15 cellular contexts compared by ENCODE assay signal in the genomic region with DNA sequence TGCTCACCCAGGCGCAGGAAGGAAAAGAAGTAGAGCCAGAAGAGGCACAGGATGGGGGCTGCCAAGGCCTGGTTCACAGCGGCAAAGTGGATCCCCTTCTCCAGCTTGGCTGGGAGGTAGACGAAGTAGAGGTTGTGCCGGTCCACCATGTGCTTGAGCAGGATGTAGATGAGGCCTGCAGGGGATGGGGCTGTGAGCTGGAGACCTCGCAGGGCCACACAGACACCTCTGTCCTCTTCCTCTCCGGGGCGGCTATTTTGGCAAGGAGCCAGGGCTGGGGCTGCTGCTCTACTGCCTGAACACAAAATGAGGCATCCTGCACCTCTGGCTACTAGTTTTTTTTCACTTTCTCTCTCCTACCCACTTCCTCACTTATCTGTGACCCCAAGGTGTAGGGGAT. TPM values are rescaled to one million over a fixed set of nuclear protein-coding genes. Genes with fewer than 3 reads are reported as not detected.
DNase-seq lines count a peak whose midpoint lies in the region; ATAC-seq, FAIRE-seq and TF ChIP-seq lines count a peak whose summit lies in the region.
"Had no signal": no experiment of that assay in that cellular context is flagged by ENCODE, and none has a peak within 500 bp of the region (broad histone marks: within the 10 kb centered on the region; RNA-seq: fewer than 3 reads in every experiment).

No MANE protein-coding gene starts in this region.

- no peak overlapping the region for H3K4me3 ChIP-seq in OCI-LY7 (ENCODE audit: low read depth, low read length, poor library complexity, severe bottlenecking)
- H3K4me3 ChIP-seq in K562: no peak overlapping the region
- no peak overlapping the region for H3K4me3 ChIP-seq in osteoblast (ENCODE audit: insufficient read depth, low read length)
- H3K4me3 ChIP-seq: testis had no signal

- H3K9me1 ChIP-seq in K562 (ENCODE audit: control insufficient read depth, insufficient read depth, low read length): no peaks in the 10 kb centered on the region

- H3K4me1 ChIP-seq in OCI-LY7 (ENCODE audit: insufficient read depth, low read length, poor library complexity, severe bottlenecking): peaks cover 64% of the 10 kb centered on the region
- peaks cover 9 to 38% of the 10 kb centered on the region in 2 experiments; a peak in 4 of 5 replicates for H3K4me1 ChIP-seq in K562 (replicated peaks in 1 of 2; ENCODE audit: control insufficient read depth in 2 of 2, insufficient read depth in 2 of 2, low read length in 2 of 2)
- H3K4me1 ChIP-seq in osteoblast (ENCODE audit: insufficient read depth, low read length): no peaks in the 10 kb centered on the region

- peak; percentile 55 for FAIRE-seq in K562 (lab: Jason Lieb, UNC)
- FAIRE-seq: RCC 7860 had no signal

- H3K9ac ChIP-seq in K562 (ENCODE audit: insufficient read depth in 1 of 2, low read depth in 2 of 2, low read length in 2 of 2): peak overlapping the region in 1 of 2 experiments; percentile 45; a peak in 1 of 4 replicates

- TF ChIP-seq RAD21 in K562 (CRISPR knock-in tag; conservative IDR thresholded peaks at IDR 0.05 in 1 of 2, IDR thresholded peaks at IDR 0.05 in 1 of 2): 0 out of 4 replicates have a peak, but pooled peaks of 1 of the 2 experiments have one; percentile 2

- H3K4me2 ChIP-seq in OCI-LY7 (ENCODE audit: low read length) (peak overlapping the region; percentile 88; the same call in 1 of the 2 replicates), K562 (ENCODE audit: insufficient read depth, low read length) (no peak overlapping the region), osteoblast (ENCODE audit: insufficient read depth, low read length) (no peak overlapping the region)

- ATAC-seq in K562: peak; percentile 37

- H3K27ac ChIP-seq in OCI-LY7 (ENCODE audit: low read depth, low read length, poor library complexity, severe bottlenecking) (peak overlapping the region; percentile 97), K562 (ENCODE audit: extremely low read depth, low read depth, low read length) (no peak overlapping the region), osteoblast (ENCODE audit: low read depth, low read length) (no peak overlapping the region)
- H3K27ac ChIP-seq: testis had no signal

- H3K79me2 ChIP-seq in OCI-LY7 (ENCODE audit: insufficient read depth, low read depth, low read length) (no peaks in the 10 kb centered on the region), K562 (ENCODE audit: control insufficient read depth, insufficient read depth, low read length) (no peaks in the 10 kb centered on the region), osteoblast (ENCODE audit: insufficient read depth, low read length) (no peaks in the 10 kb centered on the region)

- TF ChIP-seq CTCF in OCI-LY7 (conservative IDR thresholded peaks at IDR 0.05; ENCODE audit: low read length): no peak
- no peak for TF ChIP-seq CTCF in K562 (IDR thresholded peaks at IDR 0.05 in 2 of 3, conservative IDR thresholded peaks at IDR 0.05 in 1 of 3; ENCODE audit: insufficient read depth in 2 of 3, low read depth in 1 of 3, low read length in 3 of 3)
- no peak for TF ChIP-seq CTCF in osteoblast (IDR thresholded peaks at IDR 0.05; ENCODE audit: extremely low read depth, low read depth, low read length)

- no peak for TF ChIP-seq POLR2A in K562 (conservative IDR thresholded peaks at IDR 0.05)

- CTCF ChIA-PET in OCI-LY7 (lab: Charles Lee; ENCODE audit: unreplicated experiment) (no interaction called here), K562 (lab: Yijun Ruan, JAX; ENCODE audit: low intra/inter-chr PET ratio) (interaction anchor here (1.7 kb wide), 1 partner anchor 375 kb away, joined by 4 read pairs; no protein-coding TSS in a partner anchor)

- TF ChIP-seq EP300 in K562 (IDR thresholded peaks at IDR 0.05; ENCODE audit: low read length): no peak

- DNase-seq in CMK (ENCODE audit: low read depth) (peak; percentile 67), OCI-LY7 (ENCODE audit: low spot score) (peak; percentile 36), K562 (ENCODE audit: extremely low read depth in 1 of 4, low spot score in 3 of 4) (peak; percentile 59 to 72 (median 60)), osteoblast (ENCODE audit: insufficient read length, low spot score, missing footprints) (peak; percentile 36), NCI-H2029 treated with DMSO at 0.1 percent for 48 hours (lab: John Stamatoyannopoulos, UW) (no peak), NCI-H2029 (lab: John Stamatoyannopoulos, UW) (no peak), NCI-H1694 (lab: John Stamatoyannopoulos, UW) (no peak)
- no peak for DNase-seq in NK-92 treated with Interleukin-12 subunit alpha and Interleukin-12 subunit beta, amount 100 ng/mL, for 24 hours (lab: John Stamatoyannopoulos, UW)
- DNase-seq: activated CD4-positive, alpha-beta T cell treated with anti-CD3 and anti-CD28 coated beads, Interleukin-2, amount 50 U/mL, for 1 hour; cerebellar nuclear complex; HCEC 1CT; NCI-H1092; testis had no signal

- intact Hi-C loops in OCI-LY7 (cut with micrococcal nuclease; ENCODE audit: unreplicated experiment): loop anchor here (2.0 to 5.0 kb wide), 5 partner anchors 31 to 371 kb away; partner anchors contain the start of gene ENAH
- intact Hi-C loops in K562 (cut with micrococcal nuclease): loop anchor here (2.0 to 10.0 kb wide), 3 partner anchors 125 to 295 kb away; partner anchors contain the start of gene ENAH

- no TSS peak for BruUV-seq in OCI-LY7 (replicated peaks; lab: Mats Ljungman, UMichigan)
- BruUV-seq in K562 (replicated peaks; lab: Mats Ljungman, UMichigan): no TSS peak

- 66% methylated on average over 7 of the region's 7 CpGs for WGBS in K562 (ENCODE audit: insufficient coverage, low coverage, missing lambda C conversion rate)

- H3K36me3 ChIP-seq in OCI-LY7 (ENCODE audit: insufficient read depth, low read length) (peaks cover 45% of the 10 kb centered on the region), K562 (ENCODE audit: control insufficient read depth, insufficient read depth, low read length) (peaks cover 65% of the 10 kb centered on the region), osteoblast (ENCODE audit: insufficient read depth, low read length) (peaks cover 31% of the 10 kb centered on the region)

- H3K27me3 ChIP-seq in K562 (ENCODE audit: control insufficient read depth in 2 of 2, insufficient read depth in 2 of 2, low read length in 2 of 2): no peaks in the 10 kb centered on the region
- no peaks in the 10 kb centered on the region for H3K27me3 ChIP-seq in osteoblast (ENCODE audit: insufficient read depth, low read length)
- H3K27me3 ChIP-seq: testis had no signal

- H4K20me1 ChIP-seq in OCI-LY7 (ENCODE audit: insufficient read depth, low read length) (no peaks in the 10 kb centered on the region), K562 (replicated peaks; ENCODE audit: control insufficient read depth, insufficient read depth, low read length) (peaks cover 4% of the 10 kb centered on the region; the same call in 1 of the 2 replicates), osteoblast (ENCODE audit: insufficient read depth, low read length) (peaks cover 4% of the 10 kb centered on the region)

- H3K9me2 ChIP-seq in OCI-LY7 (ENCODE audit: insufficient read depth, low read length): no peaks in the 10 kb centered on the region

- in situ Hi-C loops in K562 (cut with MboI): loop anchor here (10.0 kb wide), 1 partner anchor 375 kb away; no protein-coding TSS in a partner anchor

- H2AFZ ChIP-seq in OCI-LY7 (ENCODE audit: low read length): no peak overlapping the region
- no peak overlapping the region for H2AFZ ChIP-seq in K562 (ENCODE audit: low read depth, low read length)
- H2AFZ ChIP-seq in osteoblast (ENCODE audit: low read length): no peak overlapping the region

- H3K9me3 ChIP-seq in OCI-LY7 (ENCODE audit: low read length) (peaks cover 9% of the 10 kb centered on the region; the same call in 1 of the 2 replicates), K562 (replicated peaks; ENCODE audit: control insufficient read depth, insufficient read depth, low read depth, low read length) (no peaks in the 10 kb centered on the region), osteoblast (ENCODE audit: low read depth, low read length) (no peaks in the 10 kb centered on the region)
- H3K9me3 ChIP-seq: testis had no signal

- POLR2A ChIA-PET in OCI-LY7 (lab: Charles Lee): no interaction called here
- POLR2A ChIA-PET in K562 (lab: Yijun Ruan, JAX): interaction anchor here (0.6 to 1.1 kb wide), 8 partner anchors 8 to 266 kb away, joined by 3 to 7 read pairs (median 4); no protein-coding TSS in a partner anchor

RNA-seq across cellular contexts. Expression of gene TMEM63A, which starts 32.3 kb away (rescaled TPM):
- 20.9 and 21.0 TPM in 2 replicates for total RNA-seq in OCI-LY7 (2014; rRNA removed; shearing (Covaris generic))
- 46.5 and 53.3 TPM in 2 replicates for total RNA-seq in OCI-LY7 (2022)
- total RNA-seq in K562 (2011; cell fraction: chromatin; rRNA removed; ENCODE audit: low replicate concordance): 420 and 854 TPM in 2 replicates
- 362 and 382 TPM in 2 replicates for total RNA-seq in K562 (2011; cell fraction: nucleolus; rRNA removed)
- 379 and 427 TPM in 2 replicates for total RNA-seq in K562 (2011; cell fraction: nucleoplasm; rRNA removed)
- total RNA-seq in K562 (2014; rRNA removed): 17.5 and 21.2 TPM in 2 replicates
- 17.2 and 17.6 TPM in 2 replicates for total RNA-seq in K562 (2014; rRNA removed; fragmentation: Illumina TruSeq; extraction: Trizol)
- total RNA-seq in K562 (2015; rRNA removed; fragmentation: Illumina TruSeq; extraction: Trizol): 16.2 and 17.5 TPM in 2 replicates
- total RNA-seq in K562 (2021): 48.5 and 54.6 TPM in 2 replicates
- 39.2 and 70.5 TPM in 2 replicates for polyA plus RNA-seq in K562 (2011; rRNA removed)
- 23.7 and 25.8 TPM in 2 replicates for polyA plus RNA-seq in K562 (2011; cell fraction: cytosol; rRNA removed)
- polyA plus RNA-seq in K562 (2011; cell fraction: nucleus; rRNA removed): 496 and 545 TPM in 2 replicates
- 27.0 and 59.7 TPM in 2 replicates for polyA plus RNA-seq in K562 (2012)
- polyA plus RNA-seq in K562 (2014; fragmentation: Illumina TruSeq; extraction: Trizol): 37.7 and 39.0 TPM in 2 replicates
- polyA plus RNA-seq in K562 (2014; fragmentation: Nextera tagmentation; extraction: Ambion mirVana): 1 to 10 TPM; 2.0 to 2.8 TPM
- 30.5 and 32.4 TPM in 2 replicates for polyA plus RNA-seq in K562 (2014; rRNA removed)
- polyA minus RNA-seq in K562 (2011; rRNA and poly(A)+ RNA removed): 57.7 and 57.8 TPM in 2 replicates
- 16.8 and 28.1 TPM in 2 replicates for polyA minus RNA-seq in K562 (2011; cell fraction: cytosol; rRNA and poly(A)+ RNA removed)
- 118 and 144 TPM in 2 replicates for polyA minus RNA-seq in K562 (2011; cell fraction: nucleus; rRNA and poly(A)+ RNA removed)
- total RNA-seq in osteoblast: 23.2 and 31.5 TPM in 2 replicates

RNA-seq across cellular contexts. Expression of gene LEFTY1, which starts 39.0 kb away (rescaled TPM):
- 0.09 TPM in 1 of 2 replicates, not detected in the other for total RNA-seq in OCI-LY7 (2014; rRNA removed; shearing (Covaris generic))
- 0.44 and 1.0 TPM in 2 replicates for total RNA-seq in OCI-LY7 (2022)
- total RNA-seq in K562 (2011; cell fraction: chromatin; rRNA removed; ENCODE audit: low replicate concordance): 0.88 and 1.0 TPM in 2 replicates
- 1.2 TPM in 1 of 2 replicates, not detected in the other for total RNA-seq in K562 (2011; cell fraction: nucleolus; rRNA removed)
- 1.1 TPM in 1 of 2 replicates, not detected in the other for total RNA-seq in K562 (2011; cell fraction: nucleoplasm; rRNA removed)
- total RNA-seq in K562 (2014; rRNA removed): 0.16 TPM in 1 of 2 replicates, not detected in the other
- total RNA-seq in K562 (2014; rRNA removed; fragmentation: Illumina TruSeq; extraction: Trizol): 0.07 TPM in 1 of 2 replicates, not detected in the other
- not detected in 2 replicates for total RNA-seq in K562 (2015; rRNA removed; fragmentation: Illumina TruSeq; extraction: Trizol)
- total RNA-seq in K562 (2021): 0.20 and 0.24 TPM in 2 replicates
- polyA plus RNA-seq in K562 (2011; rRNA removed): 0.09 and 0.21 TPM in 2 replicates
- 0.09 and 0.30 TPM in 2 replicates for polyA plus RNA-seq in K562 (2011; cell fraction: cytosol; rRNA removed)
- 0.41 and 0.67 TPM in 2 replicates for polyA plus RNA-seq in K562 (2011; cell fraction: nucleus; rRNA removed)
- 0.04 and 0.07 TPM in 2 replicates for polyA plus RNA-seq in K562 (2012)
- 0.15 TPM in 1 of 2 replicates, not detected in the other for polyA plus RNA-seq in K562 (2014; fragmentation: Illumina TruSeq; extraction: Trizol)
- polyA plus RNA-seq in K562 (2014; fragmentation: Nextera tagmentation; extraction: Ambion mirVana): not detected
- polyA plus RNA-seq in K562 (2014; rRNA removed): 0.13 TPM in 1 of 2 replicates, not detected in the other
- polyA minus RNA-seq in K562 (2011; rRNA and poly(A)+ RNA removed): not detected in 2 replicates
- not detected in 2 replicates for polyA minus RNA-seq in K562 (2011; cell fraction: cytosol; rRNA and poly(A)+ RNA removed)
- polyA minus RNA-seq in K562 (2011; cell fraction: nucleus; rRNA and poly(A)+ RNA removed): 0.22 and 0.27 TPM in 2 replicates
- under 0.01 TPM in 1 of 2 replicates, not detected in the other for total RNA-seq in osteoblast
- total RNA-seq: mesenteric fat pad had no signal

RNA-seq across cellular contexts. Expression of gene EPHX1, which starts 40.0 kb away (rescaled TPM):
- total RNA-seq in OCI-LY7 (2014; rRNA removed; shearing (Covaris generic)): 0.41 and 0.44 TPM in 2 replicates
- total RNA-seq in OCI-LY7 (2022): 0.89 and 1.3 TPM in 2 replicates
- total RNA-seq in K562 (2011; cell fraction: chromatin; rRNA removed; ENCODE audit: low replicate concordance): 16.4 and 37.6 TPM in 2 replicates
- 26.8 and 35.4 TPM in 2 replicates for total RNA-seq in K562 (2011; cell fraction: nucleolus; rRNA removed)
- 21.5 and 25.0 TPM in 2 replicates for total RNA-seq in K562 (2011; cell fraction: nucleoplasm; rRNA removed)
- total RNA-seq in K562 (2014; rRNA removed): 8.0 and 11.6 TPM in 2 replicates
- 4.7 and 5.1 TPM in 2 replicates for total RNA-seq in K562 (2014; rRNA removed; fragmentation: Illumina TruSeq; extraction: Trizol)
- total RNA-seq in K562 (2015; rRNA removed; fragmentation: Illumina TruSeq; extraction: Trizol): 6.7 and 7.6 TPM in 2 replicates
- 18.5 and 21.1 TPM in 2 replicates for total RNA-seq in K562 (2021)
- 4.0 and 11.2 TPM in 2 replicates for polyA plus RNA-seq in K562 (2011; rRNA removed)
- polyA plus RNA-seq in K562 (2011; cell fraction: cytosol; rRNA removed): 4.7 and 5.2 TPM in 2 replicates
- polyA plus RNA-seq in K562 (2011; cell fraction: nucleus; rRNA removed): 6.3 and 7.3 TPM in 2 replicates
- 26.2 and 32.9 TPM in 2 replicates for polyA plus RNA-seq in K562 (2012)
- polyA plus RNA-seq in K562 (2014; fragmentation: Illumina TruSeq; extraction: Trizol): 21.9 and 27.0 TPM in 2 replicates
- under 1 TPM; 0.21 to 0.48 TPM for polyA plus RNA-seq in K562 (2014; fragmentation: Nextera tagmentation; extraction: Ambion mirVana)
- polyA plus RNA-seq in K562 (2014; rRNA removed): 7.5 and 8.8 TPM in 2 replicates
- 3.6 and 4.8 TPM in 2 replicates for polyA minus RNA-seq in K562 (2011; rRNA and poly(A)+ RNA removed)
- polyA minus RNA-seq in K562 (2011; cell fraction: cytosol; rRNA and poly(A)+ RNA removed): 6.6 and 10.0 TPM in 2 replicates
- 5.0 and 6.2 TPM in 2 replicates for polyA minus RNA-seq in K562 (2011; cell fraction: nucleus; rRNA and poly(A)+ RNA removed)
- total RNA-seq in osteoblast: 67.0 and 77.2 TPM in 2 replicates

Comparison
In these comparisons a context has a peak if more than half of its experiments do, and no peak if none do; other contexts are left out.
1. DNase-seq: peak in CMK (single experiment), OCI-LY7 (single experiment), K562 (4 of 4) and osteoblast (single experiment); none in NCI-H2029 treated with DMSO at 0.1 percent for 48 hours (single experiment), NCI-H2029 (single experiment), NCI-H1694 (single experiment) and NK-92 treated with Interleukin-12 subunit alpha and Interleukin-12 subunit beta, amount 100 ng/mL, for 24 hours (single experiment).